Comparison of ENCODE assay signal across 9 cellular contexts in genomic region chr12:52213541-52214420, GRCh38. TPM values are rescaled to one million over a fixed set of nuclear protein-coding genes. Genes with fewer than 3 reads are reported as not detected.
DNase-seq lines count a peak whose midpoint lies in the region; ATAC-seq, FAIRE-seq and TF ChIP-seq lines count a peak whose summit lies in the region.
"Had no signal": no experiment of that assay in that cellular context is flagged by ENCODE, and none has a peak within 500 bp of the region (broad histone marks: within the 10 kb centered on the region; RNA-seq: fewer than 3 reads in every experiment).

No MANE protein-coding gene starts in this region.

- H3K9ac ChIP-seq in colonic mucosa (ENCODE audit: low read depth in 2 of 2, low read length in 2 of 2) (no peak overlapping the region), HepG2 (ENCODE audit: insufficient read depth, low read depth, low read length) (no peak overlapping the region)

- intact Hi-C loops in colonic mucosa (cut with DNase I) (no loop called here), HepG2 (cut with micrococcal nuclease; ENCODE audit: unreplicated experiment) (no loop called here)

- H2AFZ ChIP-seq in HepG2 (ENCODE audit: low read length): no peak overlapping the region

- H3K27me3 ChIP-seq in colonic mucosa: no peaks in the 10 kb centered on the region
- H3K27me3 ChIP-seq in HepG2 (ENCODE audit: control insufficient read depth in 1 of 2, insufficient read depth in 2 of 2, low read length in 2 of 2): peaks cover 10 to 22% of the 10 kb centered on the region in 2 experiments; a peak in 3 of 5 replicates

- BruUV-seq in HepG2 (replicated peaks; lab: Mats Ljungman, UMichigan): no TSS peak

- TF ChIP-seq CTCF in GM13977 (IDR thresholded peaks at IDR 0.05; ENCODE audit: extremely low read depth, insufficient read depth, missing control alignments) (peak; percentile 91), WI38 (IDR thresholded peaks at IDR 0.05; ENCODE audit: low read depth, low read length) (peak; percentile 99), colonic mucosa (IDR thresholded peaks at IDR 0.05) (peak; percentile 98), HepG2 (CRISPR knock-in tag; IDR thresholded peaks at IDR 0.05) (peak; percentile 89)

- peaks cover 3% of the 10 kb centered on the region for H3K4me1 ChIP-seq in colonic mucosa
- no peaks in the 10 kb centered on the region for H3K4me1 ChIP-seq in HepG2 (ENCODE audit: insufficient read depth, low read length)

- 17% methylated on average over 4 of the region's 13 CpGs for WGBS in HepG2 (ENCODE audit: low lambda C conversion rate)

- H3K4me2 ChIP-seq in HepG2 (ENCODE audit: low read depth, low read length): no peak overlapping the region

- POLR2A ChIA-PET in HepG2 (lab: Yijun Ruan, JAX): no interaction called here

- FAIRE-seq in HepG2 (lab: Jason Lieb, UNC): peak; percentile 73

- H3K4me3 ChIP-seq in WI38 (ENCODE audit: low read depth, low read length): no peak overlapping the region
- no peak overlapping the region for H3K4me3 ChIP-seq in colonic mucosa
- H3K4me3 ChIP-seq in HepG2 (replicated peaks in 1 of 3; ENCODE audit: insufficient read depth in 1 of 3, low read depth in 2 of 3, low read length in 3 of 3): no peak overlapping the region
- H3K4me3 ChIP-seq: skin epidermis had no signal

- no peaks in the 10 kb centered on the region for H3K79me2 ChIP-seq in HepG2 (ENCODE audit: insufficient read depth, low read length)

- no peak for TF ChIP-seq POLR2A in HepG2 (IDR thresholded peaks at IDR 0.05; ENCODE audit: insufficient read depth in 1 of 2, low read depth in 2 of 2, low read length in 2 of 2)

- peak; percentile 95 for ATAC-seq in HepG2

- H3K27ac ChIP-seq in colonic mucosa: no peak overlapping the region
- no peak overlapping the region for H3K27ac ChIP-seq in HepG2 (ENCODE audit: extremely low read length, insufficient read depth, low read length)

- H4K20me1 ChIP-seq in HepG2 (ENCODE audit: insufficient read depth, low read length): no peaks in the 10 kb centered on the region

- no peaks in the 10 kb centered on the region for H3K36me3 ChIP-seq in colonic mucosa
- H3K36me3 ChIP-seq in HepG2 (replicated peaks in 1 of 2; ENCODE audit: control insufficient read depth in 1 of 2, insufficient read depth in 2 of 2, low read length in 2 of 2): no peaks in the 10 kb centered on the region

- in situ Hi-C loops in GM13977 (cut with MboI; ENCODE audit: low pct_unique_long_range_greater_than_20kb, low sequenced_read_pairs, unreplicated experiment) (no loop called here), HepG2 (cut with HindIII; ENCODE audit: extremely low pct_ligation_motif_present, low pct_unique_long_range_greater_than_20kb) (no loop called here)

- DNase-seq in AG08396 (ENCODE audit: low spot score) (peak; percentile 86), GM13977 (ENCODE audit: low spot score) (peak; percentile 70), NCI-H2029 (lab: John Stamatoyannopoulos, UW) (peak; percentile 87), colonic mucosa (peak; percentile 83), HepG2 (ENCODE audit: low spot score) (peak; percentile 57), NCI-H128 (lab: John Stamatoyannopoulos, UW; ENCODE audit: unreplicated experiment) (no peak)
- peak in 2 of 3 experiments; percentile 7 to 11 for DNase-seq in stimulated activated CD4-positive, alpha-beta T cell treated with anti-CD3 and anti-CD28 coated beads, TNF-alpha, amount 100 ng/mL, for 4 hours (ENCODE audit: low read depth in 3 of 3)

- H3K9me3 ChIP-seq in colonic mucosa: no peaks in the 10 kb centered on the region
- H3K9me3 ChIP-seq in HepG2 (ENCODE audit: low read length): no peaks in the 10 kb centered on the region

- TF ChIP-seq RAD21 in HepG2 (CRISPR knock-in tag; IDR thresholded peaks at IDR 0.05): peak; percentile 91

- TF ChIP-seq EP300 in HepG2 (IDR thresholded peaks at IDR 0.05; ENCODE audit: low read depth in 2 of 2, low read length in 2 of 2) (no peak), HepG2 (CRISPR knock-in tag; IDR thresholded peaks at IDR 0.05; ENCODE audit: borderline replicate concordance) (no peak)

- CTCF ChIA-PET in HepG2 (lab: Yijun Ruan, JAX; ENCODE audit: low intra/inter-chr PET ratio, low total read pairs): interaction anchor here (1.2 to 1.6 kb wide), 5 partner anchors 34 to 74 kb away, joined by 3 to 21 read pairs (median 5); no protein-coding TSS in a partner anchor

TF ChIP-seq in HepG2, 621 proteins besides CTCF, POLR2A, EP300 and RAD21 (continues in another document):
- peak; percentile 69 for TF ChIP-seq SMC3 (IDR thresholded peaks at IDR 0.05; ENCODE audit: low read length)

RNA-seq across cellular contexts. Expression of gene KRT7, which starts 19.3 kb away (rescaled TPM):
- total RNA-seq in colonic mucosa (1 to 10 TPM; 2.1 to 4.0 TPM), HepG2 (2016; rRNA removed; fragmentation: Illumina TruSeq; extraction: Trizol) (not detected in 2 replicates)
- not detected in 2 replicates for total RNA-seq in HepG2 (2016; cell fraction: cytosol; rRNA removed; fragmentation: Illumina TruSeq; extraction: Trizol; ENCODE audit: low read depth)
- not detected in 2 replicates for total RNA-seq in HepG2 (2016; cell fraction: insoluble cytoplasmic fraction; rRNA removed; fragmentation: Illumina TruSeq; extraction: Trizol)
- total RNA-seq in HepG2 (2016; cell fraction: membrane; rRNA removed; fragmentation: Illumina TruSeq; extraction: Trizol): 0.31 TPM in 1 of 2 replicates, not detected in the other
- total RNA-seq in HepG2 (2016; cell fraction: nucleus; rRNA removed; fragmentation: Illumina TruSeq; extraction: Trizol): not detected in 2 replicates
- 0.83 TPM in 1 of 2 replicates, not detected in the other for polyA plus RNA-seq in HepG2 (2011; rRNA removed)
- polyA plus RNA-seq in HepG2 (2011; cell fraction: cytosol; rRNA removed): 0.47 and 1.2 TPM in 2 replicates
- polyA plus RNA-seq in HepG2 (2011; cell fraction: nucleus; rRNA removed): not detected in 2 replicates
- polyA plus RNA-seq in HepG2 (2012): not detected in 2 replicates
- 0.34 TPM in 1 of 2 replicates, not detected in the other for polyA plus RNA-seq in HepG2 (2016; cell fraction: cytosol; fragmentation: Illumina TruSeq; extraction: Trizol; ENCODE audit: low read depth)
- not detected in 2 replicates for polyA plus RNA-seq in HepG2 (2016; cell fraction: insoluble cytoplasmic fraction; fragmentation: Illumina TruSeq; extraction: Trizol; ENCODE audit: low read depth)
- polyA plus RNA-seq in HepG2 (2016; cell fraction: membrane; fragmentation: Illumina TruSeq; extraction: Trizol; ENCODE audit: low read depth): not detected in 2 replicates
- not detected in 2 replicates for polyA plus RNA-seq in HepG2 (2016; cell fraction: nucleus; fragmentation: Illumina TruSeq; extraction: Trizol; ENCODE audit: insufficient read depth, low read depth)
- polyA minus RNA-seq in HepG2 (2011; rRNA and poly(A)+ RNA removed; ENCODE audit: low replicate concordance): 646 TPM in 1 of 2 replicates, not detected in the other
- polyA minus RNA-seq in HepG2 (2011; cell fraction: cytosol; rRNA and poly(A)+ RNA removed): 4.2 and 7.9 TPM in 2 replicates
- polyA minus RNA-seq in HepG2 (2011; cell fraction: nucleus; rRNA and poly(A)+ RNA removed): 1.5 and 2.7 TPM in 2 replicates

RNA-seq across cellular contexts. Expression of gene KRT80, which starts 22.0 kb away (rescaled TPM):
- total RNA-seq in colonic mucosa: 1 to 10 TPM in 1 of 2 donors, under 1 TPM in 1; 0.66 to 4.9 TPM
- total RNA-seq in HepG2 (2016; rRNA removed; fragmentation: Illumina TruSeq; extraction: Trizol): 0.27 and 0.58 TPM in 2 replicates
- 0.10 TPM in 1 of 2 replicates, not detected in the other for total RNA-seq in HepG2 (2016; cell fraction: cytosol; rRNA removed; fragmentation: Illumina TruSeq; extraction: Trizol; ENCODE audit: low read depth)
- total RNA-seq in HepG2 (2016; cell fraction: insoluble cytoplasmic fraction; rRNA removed; fragmentation: Illumina TruSeq; extraction: Trizol): 0.37 and 0.39 TPM in 2 replicates
- total RNA-seq in HepG2 (2016; cell fraction: membrane; rRNA removed; fragmentation: Illumina TruSeq; extraction: Trizol): 0.34 and 0.38 TPM in 2 replicates
- total RNA-seq in HepG2 (2016; cell fraction: nucleus; rRNA removed; fragmentation: Illumina TruSeq; extraction: Trizol): 0.41 and 0.53 TPM in 2 replicates
- polyA plus RNA-seq in HepG2 (2011; rRNA removed): 0.53 and 0.76 TPM in 2 replicates
- polyA plus RNA-seq in HepG2 (2011; cell fraction: cytosol; rRNA removed): 0.43 and 0.69 TPM in 2 replicates
- 0.71 and 0.74 TPM in 2 replicates for polyA plus RNA-seq in HepG2 (2011; cell fraction: nucleus; rRNA removed)
- 0.08 and 0.25 TPM in 2 replicates for polyA plus RNA-seq in HepG2 (2012)
- polyA plus RNA-seq in HepG2 (2016; cell fraction: cytosol; fragmentation: Illumina TruSeq; extraction: Trizol; ENCODE audit: low read depth): 0.09 and 0.11 TPM in 2 replicates
- polyA plus RNA-seq in HepG2 (2016; cell fraction: insoluble cytoplasmic fraction; fragmentation: Illumina TruSeq; extraction: Trizol; ENCODE audit: low read depth): 0.62 and 0.85 TPM in 2 replicates
- 0.37 and 0.48 TPM in 2 replicates for polyA plus RNA-seq in HepG2 (2016; cell fraction: membrane; fragmentation: Illumina TruSeq; extraction: Trizol; ENCODE audit: low read depth)
- 0.92 and 1.2 TPM in 2 replicates for polyA plus RNA-seq in HepG2 (2016; cell fraction: nucleus; fragmentation: Illumina TruSeq; extraction: Trizol; ENCODE audit: insufficient read depth, low read depth)
- polyA minus RNA-seq in HepG2 (2011; rRNA and poly(A)+ RNA removed; ENCODE audit: low replicate concordance): 1.4 and 134 TPM in 2 replicates
- 0.70 and 1.1 TPM in 2 replicates for polyA minus RNA-seq in HepG2 (2011; cell fraction: cytosol; rRNA and poly(A)+ RNA removed)
- 0.26 and 0.62 TPM in 2 replicates for polyA minus RNA-seq in HepG2 (2011; cell fraction: nucleus; rRNA and poly(A)+ RNA removed)
